In genomic region chr9:73269430-73270101, GRCh38 we compare ENCODE assay signal across 9 cellular contexts.
DNase-seq lines count a peak whose midpoint lies in the region; ATAC-seq and TF ChIP-seq lines count a peak whose summit lies in the region.
"Had no signal": no experiment of that assay in that cellular context is flagged by ENCODE, and none has a peak within 500 bp of the region (broad histone marks: within the 10 kb centered on the region; RNA-seq: fewer than 3 reads in every experiment).

No MANE protein-coding gene starts in this region.

- DNase-seq in cardiac muscle cell (ENCODE audit: low read depth in 1 of 2, low spot score in 1 of 2), result peak; percentile 60 to 63
- DNase-seq in cardiac septum (ENCODE audit: low spot score), result no peak
- no peak for DNase-seq in Panc1 (ENCODE audit: low read depth, low spot score)
- DNase-seq in fibroblast of the aortic adventitia (ENCODE audit: low read depth), result peak; percentile 33
- peak; percentile 74 for DNase-seq in superior temporal gyrus (ENCODE audit: extremely low spot score)
- no peak for DNase-seq in T1000 (lab: John Stamatoyannopoulos, UW)
- no peak for DNase-seq in occipital lobe (lab: John Stamatoyannopoulos, UW)
- DNase-seq in activated T-helper 1 cell treated with anti-CD3 and anti-CD28 coated beads, Interleukin-12 subunit alpha, Interleukin-12 subunit beta, Interleukin-2, Interleukin-4 antibody, amounts not matched to agents 30 ng/mL and 10 ng/mL and 1 ng/mL, durations not matched to agents 14 hours and 24 hours and 36 hours (ENCODE audit: low spot score), result no peak
- DNase-seq: activated CD4-positive, alpha-beta T cell treated with anti-CD3 and anti-CD28 coated beads, Interleukin-2, amount 50 U/mL, for 4 hours had no signal

- H3K27ac Mint-ChIP-seq in activated T-helper 1 cell treated with anti-CD3 and anti-CD28 coated beads, Interleukin-12 subunit alpha, Interleukin-12 subunit beta, Interleukin-2, Interleukin-4 antibody, amounts not matched to agents 30 ng/mL and 10 ng/mL and 1 ng/mL, durations not matched to agents 14 hours and 24 hours and 36 hours, result no peak overlapping the region

- H3K27me3 Mint-ChIP-seq in activated T-helper 1 cell treated with anti-CD3 and anti-CD28 coated beads, Interleukin-12 subunit alpha, Interleukin-12 subunit beta, Interleukin-2, Interleukin-4 antibody, amounts not matched to agents 30 ng/mL and 10 ng/mL and 1 ng/mL, durations not matched to agents 14 hours and 24 hours and 36 hours (ENCODE audit: insufficient read depth), result no peaks in the 10 kb centered on the region

- intact Hi-C loops in cardiac septum (cut with DNase I), result loop anchor here (5.0 kb wide), 1 partner anchor 298 kb away; no protein-coding TSS in a partner anchor
- intact Hi-C loops in Panc1 (cut with micrococcal nuclease; ENCODE audit: unreplicated experiment), result loop anchor here (2.0 kb wide), 1 partner anchor 297 kb away; no protein-coding TSS in a partner anchor
- intact Hi-C loops in activated T-helper 1 cell treated with anti-CD3 and anti-CD28 coated beads, Interleukin-12 subunit alpha, Interleukin-12 subunit beta, Interleukin-2, Interleukin-4 antibody, amounts not matched to agents 30 ng/mL and 10 ng/mL and 1 ng/mL, durations not matched to agents 14 hours and 24 hours and 36 hours (cut with micrococcal nuclease), result no loop called here

- no peak for ATAC-seq in Panc1

- no peak overlapping the region for H3K4me3 Mint-ChIP-seq in activated T-helper 1 cell treated with anti-CD3 and anti-CD28 coated beads, Interleukin-12 subunit alpha, Interleukin-12 subunit beta, Interleukin-2, Interleukin-4 antibody, amounts not matched to agents 30 ng/mL and 10 ng/mL and 1 ng/mL, durations not matched to agents 14 hours and 24 hours and 36 hours

- CTCF ChIA-PET in Panc1 (lab: Charles Lee), result interaction anchor here (0.6 to 1.5 kb wide), 2 partner anchors 224 to 296 kb away, joined by 3 to 9 read pairs; no protein-coding TSS in a partner anchor

- no TSS peak for BruUV-seq in Panc1 (replicated peaks; lab: Mats Ljungman, UMichigan)

- H3K4me1 ChIP-seq in cardiac muscle cell (ENCODE audit: low read depth), result peaks cover 13% of the 10 kb centered on the region
- H3K4me1 ChIP-seq in Panc1 (ENCODE audit: control insufficient read depth, insufficient read depth, low read length), result no peaks in the 10 kb centered on the region

- H3K4me1 Mint-ChIP-seq in activated T-helper 1 cell treated with anti-CD3 and anti-CD28 coated beads, Interleukin-12 subunit alpha, Interleukin-12 subunit beta, Interleukin-2, Interleukin-4 antibody, amounts not matched to agents 30 ng/mL and 10 ng/mL and 1 ng/mL, durations not matched to agents 14 hours and 24 hours and 36 hours (ENCODE audit: low read depth), result no peaks in the 10 kb centered on the region

- H3K27ac ChIP-seq in cardiac muscle cell, result no peak overlapping the region
- no peak overlapping the region for H3K27ac ChIP-seq in Panc1 (ENCODE audit: low read length)

- H3K36me3 Mint-ChIP-seq in activated T-helper 1 cell treated with anti-CD3 and anti-CD28 coated beads, Interleukin-12 subunit alpha, Interleukin-12 subunit beta, Interleukin-2, Interleukin-4 antibody, amounts not matched to agents 30 ng/mL and 10 ng/mL and 1 ng/mL, durations not matched to agents 14 hours and 24 hours and 36 hours (ENCODE audit: low read depth), result no peaks in the 10 kb centered on the region

- H3K9me3 Mint-ChIP-seq in activated T-helper 1 cell treated with anti-CD3 and anti-CD28 coated beads, Interleukin-12 subunit alpha, Interleukin-12 subunit beta, Interleukin-2, Interleukin-4 antibody, amounts not matched to agents 30 ng/mL and 10 ng/mL and 1 ng/mL, durations not matched to agents 14 hours and 24 hours and 36 hours, result no peaks in the 10 kb centered on the region

- peak; percentile 32 for TF ChIP-seq CTCF in cardiac muscle cell (IDR thresholded peaks at IDR 0.05; ENCODE audit: low read depth, low read length)
- peak; percentile 32; the same call in 1 of the 2 replicates for TF ChIP-seq CTCF in Panc1 (IDR thresholded peaks at IDR 0.05)
- TF ChIP-seq CTCF in fibroblast of the aortic adventitia (IDR thresholded peaks at IDR 0.05; ENCODE audit: insufficient read depth, low read length), result no peak

- in situ Hi-C loops in Panc1 (cut with HindIII; ENCODE audit: low pct_unique_long_range_greater_than_20kb, low sequenced_read_pairs), result no loop called here

- H3K4me3 ChIP-seq in cardiac muscle cell (no peak overlapping the region), Panc1 (ENCODE audit: low read depth in 2 of 2, low read length in 2 of 2) (no peak overlapping the region), fibroblast of the aortic adventitia (ENCODE audit: low read depth, low read length) (no peak overlapping the region)

- POLR2A ChIA-PET in Panc1 (lab: Charles Lee), result no interaction called here

- H3K36me3 ChIP-seq in cardiac muscle cell (no peaks in the 10 kb centered on the region), Panc1 (ENCODE audit: control insufficient read depth, insufficient read depth, low read length) (no peaks in the 10 kb centered on the region)

- H3K27me3 ChIP-seq in cardiac muscle cell (no peaks in the 10 kb centered on the region), Panc1 (ENCODE audit: control insufficient read depth, insufficient read depth, low read length) (no peaks in the 10 kb centered on the region)

- no peaks in the 10 kb centered on the region for H3K9me3 ChIP-seq in cardiac muscle cell (ENCODE audit: low read depth)
- H3K9me3 ChIP-seq in Panc1 (ENCODE audit: control insufficient read depth, insufficient read depth, low read depth, low read length), result no peaks in the 10 kb centered on the region

Comparison
In these comparisons a context has a peak if more than half of its experiments do, and no peak if none do; other contexts are left out.
1. DNase-seq: peak in cardiac muscle cell (2 of 2), fibroblast of the aortic adventitia (single experiment) and superior temporal gyrus (single experiment); none in cardiac septum (single experiment), Panc1 (single experiment), T1000 (single experiment), occipital lobe (single experiment) and activated T-helper 1 cell treated with anti-CD3 and anti-CD28 coated beads, Interleukin-12 subunit alpha, Interleukin-12 subunit beta, Interleukin-2, Interleukin-4 antibody, amounts not matched to agents 30 ng/mL and 10 ng/mL and 1 ng/mL, durations not matched to agents 14 hours and 24 hours and 36 hours (single experiment).